ENCODE assay signal across 10 cellular contexts in genomic region chr17:75313941-75314550, GRCh38. TPM values are rescaled to one million over a fixed set of nuclear protein-coding genes. Genes with fewer than 3 reads are reported as not detected.
DNase-seq lines count a peak whose midpoint lies in the region; ATAC-seq and TF ChIP-seq lines count a peak whose summit lies in the region.
"Had no signal": no experiment of that assay in that cellular context is flagged by ENCODE, and none has a peak within 500 bp of the region (broad histone marks: within the 10 kb centered on the region; RNA-seq: fewer than 3 reads in every experiment).

No MANE protein-coding gene starts in this region.

- no peak for TF ChIP-seq POLR2A in Peyer's patch (IDR thresholded peaks at IDR 0.05)

- TF ChIP-seq CTCF in Peyer's patch (IDR thresholded peaks at IDR 0.05): no peak
- no peak for TF ChIP-seq CTCF in glutamatergic neuron (IDR thresholded peaks at IDR 0.05; ENCODE audit: partially characterized antibody, unreplicated experiment)
- TF ChIP-seq CTCF in Calu3 (IDR thresholded peaks at IDR 0.05; ENCODE audit: unreplicated experiment): no peak

- H3K4me1 ChIP-seq in Peyer's patch (peaks cover 0 to 10% (median 4%) of the 10 kb centered on the region in 4 donors), stomach smooth muscle (ENCODE audit: control insufficient read depth, insufficient read depth, low read length) (no peaks in the 10 kb centered on the region)

- peak overlapping the region; percentile 10 for H3K27ac Mint-ChIP-seq in activated CD4-positive, alpha-beta memory T cell treated with anti-CD3 and anti-CD28 coated beads for 36 hours
- H3K27ac Mint-ChIP-seq in activated CD4-positive, alpha-beta memory T cell treated with anti-CD3 and anti-CD28 coated beads, Interleukin-2, amount 10 ng/mL, durations not matched to agents 7 days and 5 days: no peak overlapping the region
- H3K27ac Mint-ChIP-seq in glutamatergic neuron (ENCODE audit: unreplicated experiment) (peak overlapping the region; percentile 11), Calu3 (ENCODE audit: unreplicated experiment) (no peak overlapping the region)

- no peaks in the 10 kb centered on the region for H3K27me3 Mint-ChIP-seq in activated CD4-positive, alpha-beta memory T cell treated with anti-CD3 and anti-CD28 coated beads for 36 hours
- no peaks in the 10 kb centered on the region for H3K27me3 Mint-ChIP-seq in activated CD4-positive, alpha-beta memory T cell treated with anti-CD3 and anti-CD28 coated beads, Interleukin-2, amount 10 ng/mL, durations not matched to agents 7 days and 5 days
- peaks cover 2% of the 10 kb centered on the region for H3K27me3 Mint-ChIP-seq in glutamatergic neuron (ENCODE audit: unreplicated experiment)
- no peaks in the 10 kb centered on the region for H3K27me3 Mint-ChIP-seq in Calu3 (ENCODE audit: unreplicated experiment)

- no peaks in the 10 kb centered on the region for H3K36me3 Mint-ChIP-seq in activated CD4-positive, alpha-beta memory T cell treated with anti-CD3 and anti-CD28 coated beads for 36 hours
- H3K36me3 Mint-ChIP-seq in activated CD4-positive, alpha-beta memory T cell treated with anti-CD3 and anti-CD28 coated beads, Interleukin-2, amount 10 ng/mL, durations not matched to agents 7 days and 5 days (ENCODE audit: low read depth): peaks cover 6% of the 10 kb centered on the region
- H3K36me3 Mint-ChIP-seq in glutamatergic neuron (ENCODE audit: unreplicated experiment) (no peaks in the 10 kb centered on the region), Calu3 (ENCODE audit: insufficient read depth, unreplicated experiment) (peaks cover 13% of the 10 kb centered on the region)

- H3K4me3 Mint-ChIP-seq in activated CD4-positive, alpha-beta memory T cell treated with anti-CD3 and anti-CD28 coated beads for 36 hours: no peak overlapping the region
- no peak overlapping the region for H3K4me3 Mint-ChIP-seq in activated CD4-positive, alpha-beta memory T cell treated with anti-CD3 and anti-CD28 coated beads, Interleukin-2, amount 10 ng/mL, durations not matched to agents 7 days and 5 days
- H3K4me3 Mint-ChIP-seq in glutamatergic neuron (ENCODE audit: unreplicated experiment) (no peak overlapping the region), Calu3 (ENCODE audit: low read depth, unreplicated experiment) (no peak overlapping the region)

- H3K27ac ChIP-seq in Peyer's patch (peak overlapping the region in 3 of 4 donors; percentile 14 to 52 (median 34)), stomach smooth muscle (ENCODE audit: low read length) (peak overlapping the region; percentile 18)

- CTCF ChIA-PET in activated CD4-positive, alpha-beta memory T cell treated with anti-CD3 and anti-CD28 coated beads for 36 hours (lab: Charles Lee): interaction anchor here (0.6 to 1.3 kb wide), 3 partner anchors 9 to 1103 kb away, joined by 3 to 4 read pairs (median 3); no protein-coding TSS in a partner anchor
- CTCF ChIA-PET in activated CD4-positive, alpha-beta memory T cell treated with anti-CD3 and anti-CD28 coated beads, Interleukin-2, amount 10 ng/mL, durations not matched to agents 7 days and 5 days (lab: Charles Lee): interaction anchor here (1.4 kb wide), 1 partner anchor 43 kb away, joined by 3 read pairs; the partner anchor contains the start of gene MIF4GD
- CTCF ChIA-PET in Calu3 (lab: Charles Lee): interaction anchor here (0.7 kb wide), 2 partner anchors 101 to 441 kb away, joined by 3 read pairs; no protein-coding TSS in a partner anchor

- H3K4me1 Mint-ChIP-seq in activated CD4-positive, alpha-beta memory T cell treated with anti-CD3 and anti-CD28 coated beads for 36 hours (ENCODE audit: low read depth): peaks cover 25% of the 10 kb centered on the region
- H3K4me1 Mint-ChIP-seq in activated CD4-positive, alpha-beta memory T cell treated with anti-CD3 and anti-CD28 coated beads, Interleukin-2, amount 10 ng/mL, durations not matched to agents 7 days and 5 days: peaks cover 35% of the 10 kb centered on the region
- H3K4me1 Mint-ChIP-seq in glutamatergic neuron (ENCODE audit: low read depth, unreplicated experiment) (peaks cover 3% of the 10 kb centered on the region), Calu3 (ENCODE audit: low read depth, unreplicated experiment) (peaks cover 10% of the 10 kb centered on the region)

- no peaks in the 10 kb centered on the region for H3K9me3 ChIP-seq in Peyer's patch
- H3K9me3 ChIP-seq in stomach smooth muscle (ENCODE audit: control insufficient read depth in 2 of 2, low read length in 2 of 2): no peaks in the 10 kb centered on the region

- H3K27me3 ChIP-seq in Peyer's patch (no peaks in the 10 kb centered on the region), stomach smooth muscle (ENCODE audit: control insufficient read depth in 1 of 2, insufficient read depth in 2 of 2, low read length in 2 of 2) (no peaks in the 10 kb centered on the region)

- no peak overlapping the region for H3K9ac ChIP-seq in stomach smooth muscle (ENCODE audit: low read length in 2 of 2)

- no peak for ATAC-seq in HG02642 (IDR thresholded peaks at IDR 0.05; ENCODE audit: poor library complexity, unreplicated experiment)
- ATAC-seq: left colon had no signal

- intact Hi-C loops in activated CD4-positive, alpha-beta memory T cell treated with anti-CD3 and anti-CD28 coated beads for 36 hours (cut with micrococcal nuclease): no loop called here
- intact Hi-C loops in Calu3 (cut with micrococcal nuclease; ENCODE audit: unreplicated experiment): no loop called here

- H3K4me3 ChIP-seq in Peyer's patch (no peak overlapping the region), stomach smooth muscle (ENCODE audit: low read length in 2 of 2) (no peak overlapping the region)

- H3K9me3 Mint-ChIP-seq in activated CD4-positive, alpha-beta memory T cell treated with anti-CD3 and anti-CD28 coated beads for 36 hours: no peaks in the 10 kb centered on the region
- no peaks in the 10 kb centered on the region for H3K9me3 Mint-ChIP-seq in activated CD4-positive, alpha-beta memory T cell treated with anti-CD3 and anti-CD28 coated beads, Interleukin-2, amount 10 ng/mL, durations not matched to agents 7 days and 5 days
- peaks cover 10% of the 10 kb centered on the region for H3K9me3 Mint-ChIP-seq in glutamatergic neuron (ENCODE audit: unreplicated experiment)
- no peaks in the 10 kb centered on the region for H3K9me3 Mint-ChIP-seq in Calu3 (ENCODE audit: low read depth, unreplicated experiment)

- DNase-seq in activated CD4-positive, alpha-beta memory T cell treated with anti-CD3 and anti-CD28 coated beads for 36 hours: no peak
- DNase-seq in activated CD4-positive, alpha-beta memory T cell treated with anti-CD3 and anti-CD28 coated beads, Interleukin-2, amount 10 ng/mL, durations not matched to agents 7 days and 5 days: no peak
- DNase-seq in Peyer's patch (no peak), glutamatergic neuron (no peak), Calu3 (no peak), SW480 (ENCODE audit: low spot score) (no peak)
- DNase-seq: NCI-H82 had no signal

- H3K36me3 ChIP-seq in Peyer's patch (peaks cover 0 to 9% (median 0%) of the 10 kb centered on the region in 3 donors), stomach smooth muscle (ENCODE audit: control insufficient read depth in 2 of 2, insufficient read depth in 2 of 2, low read length in 2 of 2) (peaks cover 0 to 6% of the 10 kb centered on the region in 2 donors)

- no TSS peak for BruUV-seq in Calu3 (replicated peaks; lab: Mats Ljungman, UMichigan)

- POLR2A ChIA-PET in activated CD4-positive, alpha-beta memory T cell treated with anti-CD3 and anti-CD28 coated beads for 36 hours (lab: Charles Lee): no interaction called here
- POLR2A ChIA-PET in activated CD4-positive, alpha-beta memory T cell treated with anti-CD3 and anti-CD28 coated beads, Interleukin-2, amount 10 ng/mL, durations not matched to agents 7 days and 5 days (lab: Charles Lee): interaction anchor here (0.8 kb wide), 1 partner anchor 25 kb away, joined by 4 read pairs; the partner anchor contains the start of gene SLC25A19

RNA-seq across cellular contexts. Expression of gene SLC25A19, which starts 24.8 kb away (rescaled TPM):
- total RNA-seq in activated CD4-positive, alpha-beta memory T cell treated with anti-CD3 and anti-CD28 coated beads for 36 hours: 10 to 100 TPM; 57.9 to 62.3 TPM
- total RNA-seq in activated CD4-positive, alpha-beta memory T cell treated with anti-CD3 and anti-CD28 coated beads, Interleukin-2, amount 10 ng/mL, durations not matched to agents 7 days and 5 days: 10 to 100 TPM; 24.3 to 27.9 TPM
- total RNA-seq in Peyer's patch (10 to 100 TPM in 3 of 4 donors, 1 to 10 TPM in 1; 8.2 to 24.8 (median 17.0) TPM), glutamatergic neuron (ENCODE audit: unreplicated experiment) (9.3 TPM), Calu3 (2022) (26.7 and 26.8 TPM in 2 replicates)

RNA-seq across cellular contexts. Expression of gene MIF4GD, which starts 43.0 kb away (rescaled TPM):
- total RNA-seq in activated CD4-positive, alpha-beta memory T cell treated with anti-CD3 and anti-CD28 coated beads for 36 hours: 10 to 100 TPM; 50.2 to 57.2 TPM
- total RNA-seq in activated CD4-positive, alpha-beta memory T cell treated with anti-CD3 and anti-CD28 coated beads, Interleukin-2, amount 10 ng/mL, durations not matched to agents 7 days and 5 days: 10 to 100 TPM; 54.8 to 60.3 TPM
- total RNA-seq in Peyer's patch: 10 to 100 TPM; 14.5 to 35.5 (median 18.9) TPM
- total RNA-seq in glutamatergic neuron (ENCODE audit: unreplicated experiment): 12.8 TPM
- 25.7 and 29.5 TPM in 2 replicates for total RNA-seq in Calu3 (2022)

RNA-seq across cellular contexts. Expression of gene MRPS7, which starts 52.4 kb away (rescaled TPM):
- total RNA-seq in activated CD4-positive, alpha-beta memory T cell treated with anti-CD3 and anti-CD28 coated beads for 36 hours: 10 to 100 TPM; 72.9 to 76.1 TPM
- total RNA-seq in activated CD4-positive, alpha-beta memory T cell treated with anti-CD3 and anti-CD28 coated beads, Interleukin-2, amount 10 ng/mL, durations not matched to agents 7 days and 5 days: 10 to 100 TPM; 39.7 to 40.0 TPM
- total RNA-seq in Peyer's patch: 10 to 100 TPM; 23.9 to 53.6 (median 45.3) TPM
- 48.8 TPM for total RNA-seq in glutamatergic neuron (ENCODE audit: unreplicated experiment)
- 62.0 and 69.7 TPM in 2 replicates for total RNA-seq in Calu3 (2022)

RNA-seq across cellular contexts. Expression of gene GGA3, which starts 52.6 kb away (rescaled TPM):
- 10 to 100 TPM; 68.5 to 70.7 TPM for total RNA-seq in activated CD4-positive, alpha-beta memory T cell treated with anti-CD3 and anti-CD28 coated beads for 36 hours
- 10 to 100 TPM; 73.4 to 79.4 TPM for total RNA-seq in activated CD4-positive, alpha-beta memory T cell treated with anti-CD3 and anti-CD28 coated beads, Interleukin-2, amount 10 ng/mL, durations not matched to agents 7 days and 5 days
- total RNA-seq in Peyer's patch: 100 to 1,000 TPM in 1 of 4 donors, 10 to 100 TPM in 3; 34.0 to 153 (median 77.0) TPM
- total RNA-seq in glutamatergic neuron (ENCODE audit: unreplicated experiment): 65.0 TPM
- total RNA-seq in Calu3 (2022): 63.1 and 64.4 TPM in 2 replicates

Comparison
In these comparisons a context has a peak if more than half of its experiments do, and no peak if none do; other contexts are left out.
1. H3K27ac Mint-ChIP-seq: peak in activated CD4-positive, alpha-beta memory T cell treated with anti-CD3 and anti-CD28 coated beads for 36 hours (single experiment) and glutamatergic neuron (single experiment); none in activated CD4-positive, alpha-beta memory T cell treated with anti-CD3 and anti-CD28 coated beads, Interleukin-2, amount 10 ng/mL, durations not matched to agents 7 days and 5 days (single experiment) and Calu3 (single experiment).